In the genomic region with DNA sequence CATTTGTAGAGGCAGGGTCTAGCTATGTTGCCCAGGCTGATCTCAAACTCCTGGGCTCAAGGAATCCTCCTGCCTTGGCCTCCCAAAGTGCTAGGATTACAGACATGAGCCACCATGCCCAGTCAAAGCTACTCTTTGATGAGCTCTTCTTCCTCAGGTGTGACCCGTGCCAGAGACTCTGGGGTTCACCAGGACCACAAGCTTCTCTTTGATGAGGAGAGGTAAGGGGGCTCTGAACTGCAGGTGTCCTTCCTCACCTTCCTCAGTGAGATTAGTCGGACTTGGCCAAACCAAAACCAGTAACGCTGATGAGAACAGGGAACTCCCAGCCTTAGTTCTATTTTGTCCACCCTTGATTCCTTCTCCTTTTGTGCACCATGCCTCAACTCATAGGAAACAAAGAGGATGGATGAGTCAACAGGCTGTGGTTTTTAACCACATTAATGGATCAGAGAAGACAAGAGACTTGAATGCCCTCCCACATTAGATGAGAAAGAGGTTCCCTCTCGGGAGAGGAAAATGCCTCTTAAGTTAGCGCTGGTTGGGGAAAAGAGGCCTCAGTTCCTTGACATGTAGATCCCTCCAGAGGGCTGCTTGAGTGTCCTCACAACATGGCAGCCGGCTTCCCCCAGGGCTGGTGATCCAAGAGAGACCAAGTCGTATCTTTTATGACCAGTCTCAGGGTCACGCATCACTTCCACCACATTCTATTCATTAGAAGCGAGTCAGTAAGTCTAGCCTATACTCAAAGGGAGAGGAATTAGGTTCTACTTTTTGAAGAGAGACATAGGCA, we compare ENCODE assay signal across 1 cellular context.
TF ChIP-seq lines count a peak whose summit lies in the region.

No MANE protein-coding gene starts in this region.

TF ChIP-seq in GM12878, 131 proteins besides CTCF, POLR2A, EP300 and RAD21:
- TF ChIP-seq YY1 (IDR thresholded peaks at IDR 0.05; ENCODE audit: low read depth, low read length) (peak; percentile 66), RUNX3 (IDR thresholded peaks at IDR 0.05; ENCODE audit: low read length) (peak; percentile 79), CREM (IDR thresholded peaks at IDR 0.05; ENCODE audit: low read depth) (no peak)
TF ChIP-seq in GM12878: peak in this region for 2.
